Comparison of ENCODE assay signal across 7 cellular contexts in genomic region chr5:139011156-139011555, GRCh38.
DNase-seq lines count a peak whose midpoint lies in the region; ATAC-seq, FAIRE-seq and TF ChIP-seq lines count a peak whose summit lies in the region.
"Not testable (repeated sequence)": the region's sequence is repeated elsewhere in the genome, so short reads cannot be mapped to it uniquely, and the experiment has no call there.

No MANE protein-coding gene starts in this region.

- CTCF ChIA-PET in HCT116 (lab: Charles Lee); activated CD4-positive, alpha-beta T cell treated with anti-CD3 and anti-CD28 coated beads for 36 hours (lab: Charles Lee): not testable (repeated sequence)

- H3K9ac ChIP-seq in HCT116 (ENCODE audit: low read length); astrocyte (ENCODE audit: low read length): not testable (repeated sequence)
- H3K9ac ChIP-seq in iPS-15b (ENCODE audit: low read depth, low read length) = peak overlapping the region; percentile 60

- not testable (repeated sequence) for TF ChIP-seq POLR2A in HCT116 (IDR thresholded peaks at IDR 0.05; ENCODE audit: borderline replicate concordance, extremely low read depth, insufficient read depth, insufficient read length)

- not testable (repeated sequence) for H3K4me1 Mint-ChIP-seq in activated CD4-positive, alpha-beta T cell treated with anti-CD3 and anti-CD28 coated beads for 36 hours; astrocyte (ENCODE audit: low read depth, unreplicated experiment); progenitor cell of endocrine pancreas (ENCODE audit: low read depth)

- H3K4me1 ChIP-seq in HCT116 (ENCODE audit: control insufficient read depth in 1 of 2, insufficient read depth in 2 of 2, low read length in 2 of 2) (peaks cover 0 to 14% of the 10 kb centered on the region in 2 experiments; a peak in 1 of 4 replicates), astrocyte (ENCODE audit: insufficient read depth, low read length) (peaks cover 15% of the 10 kb centered on the region)
- not testable (repeated sequence) for H3K4me1 ChIP-seq in iPS-15b (ENCODE audit: control insufficient read depth, insufficient read depth, low read length); mucosa of descending colon (ENCODE audit: low read depth)

- H3K36me3 ChIP-seq in HCT116 (ENCODE audit: control insufficient read depth in 1 of 2, insufficient read depth in 2 of 2, low read length in 2 of 2); astrocyte (ENCODE audit: insufficient read depth, low read length); iPS-15b (ENCODE audit: control insufficient read depth, insufficient read depth, low read length); mucosa of descending colon (ENCODE audit: low read depth): not testable (repeated sequence)

- H3K79me2 ChIP-seq in HCT116 (ENCODE audit: insufficient read depth, low read length); astrocyte (ENCODE audit: insufficient read depth, low read length): not testable (repeated sequence)

- ATAC-seq in HCT116; activated CD4-positive, alpha-beta T cell treated with anti-CD3 and anti-CD28 coated beads for 36 hours; mucosa of descending colon: not testable (repeated sequence)

- FAIRE-seq in astrocyte (lab: Jason Lieb, UNC) = not testable (repeated sequence)

- H3K4me2 ChIP-seq in HCT116 (ENCODE audit: low read length) = peak overlapping the region; percentile 29
- H3K4me2 ChIP-seq in astrocyte (ENCODE audit: low read length) = not testable (repeated sequence)

- not testable (repeated sequence) for H3K36me3 Mint-ChIP-seq in activated CD4-positive, alpha-beta T cell treated with anti-CD3 and anti-CD28 coated beads for 36 hours (ENCODE audit: low read depth); astrocyte (ENCODE audit: low read depth, unreplicated experiment); progenitor cell of endocrine pancreas (ENCODE audit: insufficient read depth)

- H3K27me3 ChIP-seq in HCT116 (ENCODE audit: insufficient read depth, low read length); astrocyte (ENCODE audit: insufficient read depth, low read length); iPS-15b (ENCODE audit: control insufficient read depth, insufficient read depth, low read length): not testable (repeated sequence)

- H3K27ac ChIP-seq in HCT116 (ENCODE audit: low read depth, low read length) (peak overlapping the region; percentile 14; the same call in 1 of the 2 replicates), epithelial cell of prostate (peak overlapping the region; percentile 68)
- not testable (repeated sequence) for H3K27ac ChIP-seq in astrocyte (ENCODE audit: low read depth, low read length)

- peak overlapping the region; percentile 51 for H3K4me3 Mint-ChIP-seq in activated CD4-positive, alpha-beta T cell treated with anti-CD3 and anti-CD28 coated beads for 36 hours
- H3K4me3 Mint-ChIP-seq in astrocyte (ENCODE audit: unreplicated experiment) (peak overlapping the region; percentile 78), progenitor cell of endocrine pancreas (ENCODE audit: low read depth) (peak overlapping the region; percentile 81)

- intact Hi-C loops in HCT116 (cut with micrococcal nuclease); activated CD4-positive, alpha-beta T cell treated with anti-CD3 and anti-CD28 coated beads for 36 hours (cut with DNase I, micrococcal nuclease); mucosa of descending colon (cut with DNase I, micrococcal nuclease): not testable (repeated sequence)

- RAD21 ChIA-PET in HCT116 (lab: Charles Lee; ENCODE audit: low non-redundant PET in 1 of 2, low total read pairs in 2 of 2, uncharacterized antibody in 2 of 2, unreplicated experiment in 2 of 2) = not testable (repeated sequence)

- H3K27me3 Mint-ChIP-seq in activated CD4-positive, alpha-beta T cell treated with anti-CD3 and anti-CD28 coated beads for 36 hours; astrocyte (ENCODE audit: low read depth, unreplicated experiment); progenitor cell of endocrine pancreas: not testable (repeated sequence)

- H3K9me3 ChIP-seq in HCT116 (ENCODE audit: control insufficient read depth in 1 of 2, insufficient read depth in 1 of 2, low read depth in 1 of 2, low read length in 2 of 2); astrocyte (ENCODE audit: insufficient read depth, low read depth, low read length); iPS-15b (ENCODE audit: control insufficient read depth, insufficient read depth, low read length); mucosa of descending colon: not testable (repeated sequence)

- H3K27ac Mint-ChIP-seq in activated CD4-positive, alpha-beta T cell treated with anti-CD3 and anti-CD28 coated beads for 36 hours; astrocyte (ENCODE audit: unreplicated experiment): not testable (repeated sequence)
- H3K27ac Mint-ChIP-seq in progenitor cell of endocrine pancreas = peak overlapping the region; percentile 97

- not testable (repeated sequence) for DNase-seq in HCT116 (ENCODE audit: low read depth, low spot score); activated CD4-positive, alpha-beta T cell treated with anti-CD3 and anti-CD28 coated beads for 36 hours; astrocyte (ENCODE audit: low read depth); epithelial cell of prostate (ENCODE audit: low read depth, low spot score); progenitor cell of endocrine pancreas (ENCODE audit: low spot score, unreplicated experiment)
- peak in 2 of 3 donors; percentile 10 to 58 for DNase-seq in mucosa of descending colon

- TSS peak; percentile 36 for BruUV-seq in HCT116 (replicated peaks; lab: Mats Ljungman, UMichigan)

- POLR2A ChIA-PET in HCT116 (lab: Charles Lee); activated CD4-positive, alpha-beta T cell treated with anti-CD3 and anti-CD28 coated beads for 36 hours (lab: Charles Lee): not testable (repeated sequence)

- H3K4me3 ChIP-seq in HCT116 (replicated peaks in 1 of 2; ENCODE audit: low read depth in 1 of 2, low read length in 2 of 2) (peak overlapping the region; percentile 15 to 16; a peak in 2 of 4 replicates), iPS-15b (ENCODE audit: low read depth, low read length) (peak overlapping the region; percentile 35)
- not testable (repeated sequence) for H3K4me3 ChIP-seq in astrocyte (ENCODE audit: insufficient read depth, low read depth, low read length); mucosa of descending colon

- TF ChIP-seq CTCF in HCT116 (IDR thresholded peaks at IDR 0.05 in 2 of 3, conservative IDR thresholded peaks at IDR 0.05 in 1 of 3; ENCODE audit: borderline replicate concordance in 1 of 3, insufficient read depth in 1 of 3, low read depth in 2 of 3, low read length in 2 of 3); astrocyte (IDR thresholded peaks at IDR 0.05; ENCODE audit: insufficient read depth, low read depth, low read length); mucosa of descending colon (IDR thresholded peaks at IDR 0.05); progenitor cell of endocrine pancreas (IDR thresholded peaks at IDR 0.05; ENCODE audit: unreplicated experiment): not testable (repeated sequence)

- not testable (repeated sequence) for H3K9me3 Mint-ChIP-seq in activated CD4-positive, alpha-beta T cell treated with anti-CD3 and anti-CD28 coated beads for 36 hours (ENCODE audit: low read depth); astrocyte (ENCODE audit: unreplicated experiment); progenitor cell of endocrine pancreas (ENCODE audit: low read depth)

- TF ChIP-seq RAD21 in HCT116 (IDR thresholded peaks at IDR 0.05; ENCODE audit: low read depth) = not testable (repeated sequence)

- not testable (repeated sequence) for H2AFZ ChIP-seq in HCT116 (ENCODE audit: low read depth, low read length, poor library complexity, severe bottlenecking); astrocyte (ENCODE audit: low read depth, low read length)

- H4K20me1 ChIP-seq in HCT116 (ENCODE audit: insufficient read depth); astrocyte (ENCODE audit: insufficient read depth, low read length): not testable (repeated sequence)

- not testable (repeated sequence) for H3K9me2 ChIP-seq in HCT116 (ENCODE audit: insufficient read depth)
